ENCODE assay signal across 2 cellular contexts in the genomic region with DNA sequence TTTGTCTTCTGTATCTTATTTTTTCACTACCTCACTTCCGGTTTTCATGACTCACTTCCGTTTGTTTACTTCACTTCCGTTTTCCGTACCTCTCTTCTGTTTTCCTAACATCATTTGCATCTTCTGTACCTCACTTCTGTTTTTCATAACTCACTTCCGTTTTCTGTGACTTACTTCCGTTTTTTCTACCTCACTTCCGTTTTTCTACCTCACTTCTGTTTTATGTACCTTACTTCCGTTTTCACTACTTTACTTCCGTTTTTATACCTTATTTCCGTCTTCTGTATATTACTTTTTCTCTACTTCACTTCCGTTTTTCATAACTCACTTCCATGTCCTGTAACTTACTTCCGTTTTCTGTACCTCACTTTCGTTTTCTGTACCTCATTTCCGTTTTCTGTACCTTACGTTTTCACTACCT.
TF ChIP-seq lines count a peak whose summit lies in the region.

No MANE protein-coding gene starts in this region.

TF ChIP-seq in K562, 482 proteins besides CTCF, POLR2A, EP300 and RAD21 (continues in another document):
- TF ChIP-seq ETV6 (IDR thresholded peaks at IDR 0.05; ENCODE audit: borderline replicate concordance in 1 of 2, low read depth in 2 of 2, low read length in 1 of 2) (peak; percentile 32 to 94; a peak in 3 of 4 replicates), ETV6 (CRISPR knock-in tag; IDR thresholded peaks at IDR 0.05; ENCODE audit: borderline replicate concordance) (peak; percentile 85), ARID4B (CRISPR knock-in tag; IDR thresholded peaks at IDR 0.05) (no peak), ELF1 (tag; IDR thresholded peaks at IDR 0.05) (peak; percentile 51), HCFC1 (IDR thresholded peaks at IDR 0.05; ENCODE audit: low read depth, low read length) (no peak), ZKSCAN1 (IDR thresholded peaks at IDR 0.05; ENCODE audit: low read depth, low read length) (no peak)
- TF ChIP-seq, protein P1, sequence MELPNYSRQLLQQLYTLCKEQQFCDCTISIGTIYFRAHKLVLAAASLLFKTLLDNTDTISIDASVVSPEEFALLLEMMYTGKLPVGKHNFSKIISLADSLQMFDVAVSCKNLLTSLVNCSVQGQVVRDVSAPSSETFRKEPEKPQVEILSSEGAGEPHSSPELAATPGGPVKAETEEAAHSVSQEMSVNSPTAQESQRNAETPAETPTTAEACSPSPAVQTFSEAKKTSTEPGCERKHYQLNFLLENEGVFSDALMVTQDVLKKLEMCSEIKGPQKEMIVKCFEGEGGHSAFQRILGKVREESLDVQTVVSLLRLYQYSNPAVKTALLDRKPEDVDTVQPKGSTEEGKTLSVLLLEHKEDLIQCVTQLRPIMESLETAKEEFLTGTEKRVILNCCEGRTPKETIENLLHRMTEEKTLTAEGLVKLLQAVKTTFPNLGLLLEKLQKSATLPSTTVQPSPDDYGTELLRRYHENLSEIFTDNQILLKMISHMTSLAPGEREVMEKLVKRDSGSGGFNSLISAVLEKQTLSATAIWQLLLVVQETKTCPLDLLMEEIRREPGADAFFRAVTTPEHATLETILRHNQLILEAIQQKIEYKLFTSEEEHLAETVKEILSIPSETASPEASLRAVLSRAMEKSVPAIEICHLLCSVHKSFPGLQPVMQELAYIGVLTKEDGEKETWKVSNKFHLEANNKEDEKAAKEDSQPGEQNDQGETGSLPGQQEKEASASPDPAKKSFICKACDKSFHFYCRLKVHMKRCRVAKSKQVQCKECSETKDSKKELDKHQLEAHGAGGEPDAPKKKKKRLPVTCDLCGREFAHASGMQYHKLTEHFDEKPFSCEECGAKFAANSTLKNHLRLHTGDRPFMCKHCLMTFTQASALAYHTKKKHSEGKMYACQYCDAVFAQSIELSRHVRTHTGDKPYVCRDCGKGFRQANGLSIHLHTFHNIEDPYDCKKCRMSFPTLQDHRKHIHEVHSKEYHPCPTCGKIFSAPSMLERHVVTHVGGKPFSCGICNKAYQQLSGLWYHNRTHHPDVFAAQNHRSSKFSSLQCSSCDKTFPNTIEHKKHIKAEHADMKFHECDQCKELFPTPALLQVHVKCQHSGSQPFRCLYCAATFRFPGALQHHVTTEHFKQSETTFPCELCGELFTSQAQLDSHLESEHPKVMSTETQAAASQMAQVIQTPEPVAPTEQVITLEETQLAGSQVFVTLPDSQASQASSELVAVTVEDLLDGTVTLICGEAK (IDR thresholded peaks at IDR 0.05) = peak; percentile 92
- TF ChIP-seq, protein P1 (CRISPR knock-in tag; IDR thresholded peaks at IDR 0.05) = no peak

TF ChIP-seq in GM23338, 12 proteins besides CTCF, POLR2A, EP300 and RAD21:
- TF ChIP-seq CREB1 (CRISPR knock-in tag; IDR thresholded peaks at IDR 0.05; ENCODE audit: low read depth) (no peak), EZH2 (IDR thresholded peaks at IDR 0.05; ENCODE audit: low read depth, unreplicated experiment) (no peak), JUNB (IDR thresholded peaks at IDR 0.05; ENCODE audit: unreplicated experiment) (no peak), ZNF462 (CRISPR knock-in tag; IDR thresholded peaks at IDR 0.05) (no peak), POLR2AphosphoS5 (IDR thresholded peaks at IDR 0.05; ENCODE audit: low read depth) (no peak), STAT1 (IDR thresholded peaks at IDR 0.05; ENCODE audit: unreplicated experiment) (no peak), ZNF114 (CRISPR knock-in tag; IDR thresholded peaks at IDR 0.05) (no peak), EZH2phosphoT487 (IDR thresholded peaks at IDR 0.05; ENCODE audit: unreplicated experiment) (no peak), ZNF331 (CRISPR knock-in tag; IDR thresholded peaks at IDR 0.05; ENCODE audit: low read depth) (no peak), NANOG (IDR thresholded peaks at IDR 0.05; ENCODE audit: borderline replicate concordance) (no peak)
- TF ChIP-seq, protein P2, sequence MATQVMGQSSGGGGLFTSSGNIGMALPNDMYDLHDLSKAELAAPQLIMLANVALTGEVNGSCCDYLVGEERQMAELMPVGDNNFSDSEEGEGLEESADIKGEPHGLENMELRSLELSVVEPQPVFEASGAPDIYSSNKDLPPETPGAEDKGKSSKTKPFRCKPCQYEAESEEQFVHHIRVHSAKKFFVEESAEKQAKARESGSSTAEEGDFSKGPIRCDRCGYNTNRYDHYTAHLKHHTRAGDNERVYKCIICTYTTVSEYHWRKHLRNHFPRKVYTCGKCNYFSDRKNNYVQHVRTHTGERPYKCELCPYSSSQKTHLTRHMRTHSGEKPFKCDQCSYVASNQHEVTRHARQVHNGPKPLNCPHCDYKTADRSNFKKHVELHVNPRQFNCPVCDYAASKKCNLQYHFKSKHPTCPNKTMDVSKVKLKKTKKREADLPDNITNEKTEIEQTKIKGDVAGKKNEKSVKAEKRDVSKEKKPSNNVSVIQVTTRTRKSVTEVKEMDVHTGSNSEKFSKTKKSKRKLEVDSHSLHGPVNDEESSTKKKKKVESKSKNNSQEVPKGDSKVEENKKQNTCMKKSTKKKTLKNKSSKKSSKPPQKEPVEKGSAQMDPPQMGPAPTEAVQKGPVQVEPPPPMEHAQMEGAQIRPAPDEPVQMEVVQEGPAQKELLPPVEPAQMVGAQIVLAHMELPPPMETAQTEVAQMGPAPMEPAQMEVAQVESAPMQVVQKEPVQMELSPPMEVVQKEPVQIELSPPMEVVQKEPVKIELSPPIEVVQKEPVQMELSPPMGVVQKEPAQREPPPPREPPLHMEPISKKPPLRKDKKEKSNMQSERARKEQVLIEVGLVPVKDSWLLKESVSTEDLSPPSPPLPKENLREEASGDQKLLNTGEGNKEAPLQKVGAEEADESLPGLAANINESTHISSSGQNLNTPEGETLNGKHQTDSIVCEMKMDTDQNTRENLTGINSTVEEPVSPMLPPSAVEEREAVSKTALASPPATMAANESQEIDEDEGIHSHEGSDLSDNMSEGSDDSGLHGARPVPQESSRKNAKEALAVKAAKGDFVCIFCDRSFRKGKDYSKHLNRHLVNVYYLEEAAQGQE (IDR thresholded peaks at IDR 0.05; ENCODE audit: unreplicated experiment) = no peak
- TF ChIP-seq, protein P3, sequence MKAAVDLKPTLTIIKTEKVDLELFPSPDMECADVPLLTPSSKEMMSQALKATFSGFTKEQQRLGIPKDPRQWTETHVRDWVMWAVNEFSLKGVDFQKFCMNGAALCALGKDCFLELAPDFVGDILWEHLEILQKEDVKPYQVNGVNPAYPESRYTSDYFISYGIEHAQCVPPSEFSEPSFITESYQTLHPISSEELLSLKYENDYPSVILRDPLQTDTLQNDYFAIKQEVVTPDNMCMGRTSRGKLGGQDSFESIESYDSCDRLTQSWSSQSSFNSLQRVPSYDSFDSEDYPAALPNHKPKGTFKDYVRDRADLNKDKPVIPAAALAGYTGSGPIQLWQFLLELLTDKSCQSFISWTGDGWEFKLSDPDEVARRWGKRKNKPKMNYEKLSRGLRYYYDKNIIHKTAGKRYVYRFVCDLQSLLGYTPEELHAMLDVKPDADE (IDR thresholded peaks at IDR 0.05) = no peak
